17 cellular contexts compared by ENCODE assay signal in genomic region chr6:102137859-102138258, GRCh38.
DNase-seq lines count a peak whose midpoint lies in the region; ATAC-seq and TF ChIP-seq lines count a peak whose summit lies in the region.
"Had no signal": no experiment of that assay in that cellular context is flagged by ENCODE, and none has a peak within 500 bp of the region (broad histone marks: within the 10 kb centered on the region; RNA-seq: fewer than 3 reads in every experiment).

No MANE protein-coding gene starts in this region.

- intact Hi-C loops in left lung (cut with DNase I), result no loop called here
- intact Hi-C loops in upper lobe of right lung (cut with DNase I), result no loop called here
- intact Hi-C loops in right lobe of liver (cut with DNase I), result no loop called here

- no peak for TF ChIP-seq CTCF in AG10803 (conservative IDR thresholded peaks at IDR 0.05; ENCODE audit: low read length)
- no peak for TF ChIP-seq CTCF in left lung (IDR thresholded peaks at IDR 0.05)
- no peak for TF ChIP-seq CTCF in upper lobe of right lung (IDR thresholded peaks at IDR 0.05)
- TF ChIP-seq CTCF in right lobe of liver (IDR thresholded peaks at IDR 0.05), result no peak

- H3K27ac ChIP-seq in left lung (no peak overlapping the region), upper lobe of right lung (no peak overlapping the region), right lobe of liver (no peak overlapping the region)
- H3K27ac ChIP-seq: 22Rv1 had no signal

- H3K4me3 Mint-ChIP-seq in activated T-cell treated with anti-CD3 and anti-CD28 coated beads, Interleukin-2, amount 50 U/mL, for 4 hours, result no peak overlapping the region
- H3K4me3 Mint-ChIP-seq: CD4-positive, alpha-beta memory T cell; HFFc6 had no signal

- DNase-seq in AG10803 (ENCODE audit: low read depth) (peak; percentile 4), amniotic epithelial cell (ENCODE audit: low read depth) (peak; percentile 35), left lung (no peak), upper lobe of right lung (no peak), dedifferentiated amniotic fluid mesenchymal stem cell (ENCODE audit: extremely low spot score) (no peak), right lobe of liver (no peak)
- DNase-seq in activated T-cell treated with anti-CD3 and anti-CD28 coated beads, Interleukin-2, amount 50 U/mL, for 4 hours, result no peak
- DNase-seq: C1 segment of cervical spinal cord, Calu3, COR-L47, DMS53, DND-41, GOT3, HFFc6 had no signal

- 53% methylated on average over 5 of the region's 5 CpGs for WGBS in right lobe of liver (ENCODE audit: insufficient coverage, low coverage, low lambda C conversion rate, missing lambda C conversion rate)

- no peaks in the 10 kb centered on the region for H3K36me3 Mint-ChIP-seq in activated T-cell treated with anti-CD3 and anti-CD28 coated beads, Interleukin-2, amount 50 U/mL, for 4 hours (ENCODE audit: insufficient read depth)
- H3K36me3 Mint-ChIP-seq: CD4-positive, alpha-beta memory T cell had no signal

- peak; percentile 86 for ATAC-seq in left lung
- peak; percentile 69 for ATAC-seq in upper lobe of right lung
- no peak for ATAC-seq in right lobe of liver
- no peak for ATAC-seq in activated T-cell treated with anti-CD3 and anti-CD28 coated beads, Interleukin-2, amount 50 U/mL, for 4 hours

- H3K4me1 Mint-ChIP-seq in activated T-cell treated with anti-CD3 and anti-CD28 coated beads, Interleukin-2, amount 50 U/mL, for 4 hours (ENCODE audit: low read depth), result no peaks in the 10 kb centered on the region
- H3K4me1 Mint-ChIP-seq: CD4-positive, alpha-beta memory T cell had no signal

- no peaks in the 10 kb centered on the region for H3K27me3 Mint-ChIP-seq in activated T-cell treated with anti-CD3 and anti-CD28 coated beads, Interleukin-2, amount 50 U/mL, for 4 hours (ENCODE audit: low read depth)
- H3K27me3 Mint-ChIP-seq: CD4-positive, alpha-beta memory T cell had no signal

- H3K36me3 ChIP-seq in left lung, result no peaks in the 10 kb centered on the region
- H3K36me3 ChIP-seq in upper lobe of right lung, result no peaks in the 10 kb centered on the region
- no peaks in the 10 kb centered on the region for H3K36me3 ChIP-seq in right lobe of liver
- H3K36me3 ChIP-seq: HAP-1 had no signal

- TF ChIP-seq POLR2A in right lobe of liver (IDR thresholded peaks at IDR 0.05), result no peak

- H3K9me3 ChIP-seq in left lung, result no peaks in the 10 kb centered on the region
- no peaks in the 10 kb centered on the region for H3K9me3 ChIP-seq in upper lobe of right lung
- H3K9me3 ChIP-seq in right lobe of liver, result no peaks in the 10 kb centered on the region
- H3K9me3 ChIP-seq: HAP-1 had no signal

- H3K27me3 ChIP-seq in left lung (no peaks in the 10 kb centered on the region), upper lobe of right lung (no peaks in the 10 kb centered on the region), right lobe of liver (no peaks in the 10 kb centered on the region)

- no peaks in the 10 kb centered on the region for H3K4me1 ChIP-seq in left lung
- H3K4me1 ChIP-seq in upper lobe of right lung, result no peaks in the 10 kb centered on the region
- no peaks in the 10 kb centered on the region for H3K4me1 ChIP-seq in right lobe of liver
- H3K4me1 ChIP-seq: HAP-1 had no signal

- peaks cover 4% of the 10 kb centered on the region for H3K9me3 Mint-ChIP-seq in activated T-cell treated with anti-CD3 and anti-CD28 coated beads, Interleukin-2, amount 50 U/mL, for 4 hours
- H3K9me3 Mint-ChIP-seq: HFFc6 had no signal

- no peak overlapping the region for H3K4me3 ChIP-seq in AG10803 (ENCODE audit: low read length)
- H3K4me3 ChIP-seq in left lung, result no peak overlapping the region
- no peak overlapping the region for H3K4me3 ChIP-seq in upper lobe of right lung
- no peak overlapping the region for H3K4me3 ChIP-seq in right lobe of liver
- H3K4me3 ChIP-seq: HAP-1 had no signal

Comparison
In these comparisons a context has a peak if more than half of its experiments do, and no peak if none do; other contexts are left out.
1. DNase-seq: peak in AG10803 (single experiment) and amniotic epithelial cell (single experiment); none in left lung (0 of 2), upper lobe of right lung (single experiment), dedifferentiated amniotic fluid mesenchymal stem cell (single experiment), right lobe of liver (0 of 3) and activated T-cell treated with anti-CD3 and anti-CD28 coated beads, Interleukin-2, amount 50 U/mL, for 4 hours (single experiment).
2. ATAC-seq: peak in left lung (single experiment) and upper lobe of right lung (single experiment); none in right lobe of liver (0 of 4) and activated T-cell treated with anti-CD3 and anti-CD28 coated beads, Interleukin-2, amount 50 U/mL, for 4 hours (0 of 2).